ENCODE assay signal across 9 cellular contexts in genomic region chr1:226654508-226655124, GRCh38.
DNase-seq lines count a peak whose midpoint lies in the region; ATAC-seq, FAIRE-seq and TF ChIP-seq lines count a peak whose summit lies in the region.
"Had no signal": no experiment of that assay in that cellular context is flagged by ENCODE, and none has a peak within 500 bp of the region (broad histone marks: within the 10 kb centered on the region; RNA-seq: fewer than 3 reads in every experiment).

No MANE protein-coding gene starts in this region.

- H3K27ac ChIP-seq in prostate gland, result peak overlapping the region; percentile 10 to 21

- peaks cover 21% of the 10 kb centered on the region for H3K4me1 ChIP-seq in prostate gland (replicated peaks)

- TF ChIP-seq POLR2A in GM12892 (IDR thresholded peaks at IDR 0.05; ENCODE audit: low read depth, low read length) (no peak), prostate gland (IDR thresholded peaks at IDR 0.05) (no peak)

- ATAC-seq in HG02642 (IDR thresholded peaks at IDR 0.05; ENCODE audit: poor library complexity, unreplicated experiment), result no peak
- no peak for ATAC-seq in GM18498 (IDR thresholded peaks at IDR 0.05; ENCODE audit: unreplicated experiment)

- peak; percentile 40 for FAIRE-seq in GM12892 (lab: Jason Lieb, UNC)

- peaks cover 18% of the 10 kb centered on the region for H3K27me3 Mint-ChIP-seq in endothelial cell (ENCODE audit: unreplicated experiment)

- 74% methylated on average over 9 of the region's 9 CpGs for WGBS in prostate gland

- H3K4me1 Mint-ChIP-seq in endothelial cell (ENCODE audit: unreplicated experiment), result peaks cover 76% of the 10 kb centered on the region

- DNase-seq in GM12892 (ENCODE audit: insufficient read length), result no peak
- peak; percentile 76 for DNase-seq in NCI-H82 (lab: John Stamatoyannopoulos, UW)
- DNase-seq in endothelial cell (ENCODE audit: low spot score), result no peak
- no peak for DNase-seq in prostate gland (ENCODE audit: low spot score)
- DNase-seq in NCI-H1417 (lab: John Stamatoyannopoulos, UW), result no peak
- DNase-seq: stimulated activated CD4-positive, alpha-beta T cell treated with anti-CD3 and anti-CD28 coated beads, Interleukin-1b, Interleukin-23, amount 100 ng/mL, for 48 hours; T1000 had no signal

- H3K27me3 ChIP-seq in prostate gland (replicated peaks; ENCODE audit: insufficient read depth), result no peaks in the 10 kb centered on the region

- H3K9me3 Mint-ChIP-seq in endothelial cell (ENCODE audit: unreplicated experiment), result no peaks in the 10 kb centered on the region

- no peaks in the 10 kb centered on the region for H3K36me3 ChIP-seq in prostate gland

- intact Hi-C loops in prostate gland (cut with DNase I), result loop anchor here (5.0 kb wide), 1 partner anchor 48 kb away; no protein-coding TSS in a partner anchor

- peak overlapping the region; percentile 93 for H3K27ac Mint-ChIP-seq in endothelial cell (ENCODE audit: unreplicated experiment)

- no peaks in the 10 kb centered on the region for H3K9me3 ChIP-seq in prostate gland

- TF ChIP-seq CTCF in endothelial cell (IDR thresholded peaks at IDR 0.05; ENCODE audit: unreplicated experiment), result no peak
- no peak for TF ChIP-seq CTCF in prostate gland (IDR thresholded peaks at IDR 0.05)

- peaks cover 18% of the 10 kb centered on the region for H3K36me3 Mint-ChIP-seq in endothelial cell (ENCODE audit: low read depth, unreplicated experiment)

- no peak overlapping the region for H3K4me3 ChIP-seq in prostate gland

- H3K4me3 Mint-ChIP-seq in endothelial cell (ENCODE audit: unreplicated experiment), result no peak overlapping the region
